21 cellular contexts compared by ENCODE assay signal in the genomic region with DNA sequence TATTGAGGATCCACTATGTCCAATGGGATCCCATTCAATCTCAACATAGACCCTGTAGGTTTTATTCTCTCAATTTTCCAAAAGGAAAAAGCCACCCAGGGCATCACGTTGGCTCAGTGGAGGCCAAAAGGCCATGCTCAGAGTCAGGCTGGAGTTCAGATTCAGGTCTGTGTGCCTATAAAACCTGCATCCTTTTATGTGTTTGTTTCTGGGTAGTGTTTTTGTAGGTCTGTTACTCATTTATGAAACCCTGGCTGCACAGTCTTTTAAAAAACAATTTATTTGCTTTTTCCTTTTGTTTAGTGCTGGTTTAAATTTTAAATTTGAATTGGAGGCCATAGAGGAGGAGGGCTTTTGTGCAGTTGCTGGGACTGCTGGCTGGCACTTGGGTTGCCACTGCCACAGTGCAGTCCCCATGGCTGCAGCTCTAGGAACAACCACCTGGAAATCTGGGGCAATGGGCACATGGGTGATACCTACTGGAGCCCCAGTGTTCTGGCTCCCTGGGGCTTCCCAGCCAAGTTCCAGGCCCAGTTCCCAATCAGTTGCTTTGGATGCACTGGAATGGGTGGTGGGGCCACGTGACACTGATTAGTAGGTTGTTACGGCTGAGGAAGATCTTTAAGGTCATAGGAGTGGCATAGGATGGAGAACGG.
"Had no signal": no experiment of that assay in that cellular context is flagged by ENCODE, and none has a peak within 500 bp of the region (broad histone marks: within the 10 kb centered on the region; RNA-seq: fewer than 3 reads in every experiment).

No MANE protein-coding gene starts in this region.

- H3K4me3 ChIP-seq: hepatocyte, lower lobe of right lung, pancreas, transverse colon had no signal

- H3K4me1 ChIP-seq: foreskin keratinocyte had no signal

- ATAC-seq: foreskin keratinocyte; lower lobe of right lung; natural killer cell; pancreas; stimulated activated naive CD8-positive, alpha-beta T cell treated with anti-CD3 and anti-CD28 coated beads, Interleukin-15, Interleukin-2, amounts not matched to agents 100 U/mL and 50 U/mL, for 24 hours had no signal

- H3K9me3 ChIP-seq: lower lobe of right lung, neutrophil, pancreas, transverse colon had no signal

- H3K27me3 ChIP-seq: brain microvascular endothelial cell, foreskin keratinocyte, hepatocyte, neutrophil, pancreas, transverse colon had no signal

- H3K4me3 Mint-ChIP-seq: activated T-helper 1 cell treated with anti-CD3 and anti-CD28 coated beads, Interleukin-12 subunit alpha, Interleukin-12 subunit beta, Interleukin-2, Interleukin-4 antibody, amounts not matched to agents 30 ng/mL and 10 ng/mL and 1 ng/mL, durations not matched to agents 14 hours and 24 hours and 36 hours; natural killer cell had no signal

- H3K9me3 Mint-ChIP-seq: activated T-helper 1 cell treated with anti-CD3 and anti-CD28 coated beads, Interleukin-12 subunit alpha, Interleukin-12 subunit beta, Interleukin-2, Interleukin-4 antibody, amounts not matched to agents 30 ng/mL and 10 ng/mL and 1 ng/mL, durations not matched to agents 14 hours and 24 hours and 36 hours; natural killer cell had no signal

- H3K36me3 ChIP-seq: brain microvascular endothelial cell, lower lobe of right lung, pancreas, transverse colon had no signal

- DNase-seq: activated CD4-positive, alpha-beta T cell treated with anti-CD3 and anti-CD28 coated beads, Interleukin-2, amount 50 U/mL, for 4 hours; activated CD4-positive, CD25-positive, alpha-beta regulatory T cell treated with anti-CD3 and anti-CD28 coated beads, Interleukin-2, amount 50 U/mL, for 72 hours; activated naive CD4-positive, alpha-beta T cell; activated T-cell treated with anti-CD3 and anti-CD28 coated beads for 4 hours; anterior cingulate cortex; brain microvascular endothelial cell; central memory CD4-positive, alpha-beta T cell; foreskin keratinocyte; lower lobe of right lung; natural killer cell; pancreas; stimulated activated CD4-positive, alpha-beta T cell treated with anti-CD3 and anti-CD28 coated beads, Interleukin-12 subunit alpha, Interleukin-12 subunit beta, amount 100 ng/mL, for 4 hours; stimulated activated CD4-positive, alpha-beta T cell treated with anti-CD3 and anti-CD28 coated beads, Interleukin-1b, Interleukin-23, amount 100 ng/mL, for 48 hours; stimulated activated CD8-positive, alpha-beta memory T cell treated with anti-CD3 and anti-CD28 coated beads, Interleukin-4, amount 100 ng/mL, for 48 hours; stimulated activated naive CD8-positive, alpha-beta T cell treated with anti-CD3 and anti-CD28 coated beads, Interleukin-15, Interleukin-2, amounts not matched to agents 100 U/mL and 50 U/mL, for 24 hours; substantia nigra; T1000; transverse colon had no signal

- H3K27ac ChIP-seq: brain microvascular endothelial cell, foreskin keratinocyte, lower lobe of right lung had no signal

- H3K27ac Mint-ChIP-seq: activated T-helper 1 cell treated with anti-CD3 and anti-CD28 coated beads, Interleukin-12 subunit alpha, Interleukin-12 subunit beta, Interleukin-2, Interleukin-4 antibody, amounts not matched to agents 30 ng/mL and 10 ng/mL and 1 ng/mL, durations not matched to agents 14 hours and 24 hours and 36 hours; natural killer cell had no signal

- H3K36me3 Mint-ChIP-seq: natural killer cell had no signal
